12 cellular contexts compared by ENCODE assay signal in the genomic region with DNA sequence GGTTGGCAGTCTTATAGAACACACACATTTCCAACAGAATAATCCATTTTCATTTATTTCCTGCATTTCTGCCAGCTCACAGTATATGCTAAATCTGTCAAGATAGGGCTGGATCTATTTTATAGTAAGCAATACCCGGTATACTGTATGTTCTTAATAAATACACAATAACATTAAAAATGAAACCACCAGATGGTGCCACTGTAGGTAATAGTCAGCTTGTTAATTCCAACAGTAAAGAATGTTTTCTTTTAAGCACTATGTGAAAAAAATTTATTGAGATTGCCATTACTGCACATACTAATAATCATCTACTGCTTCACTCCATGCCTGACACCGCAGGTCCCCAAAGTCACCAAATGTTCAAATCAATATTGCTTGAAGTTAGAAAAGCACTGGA.
"Had no signal": no experiment of that assay in that cellular context is flagged by ENCODE, and none has a peak within 500 bp of the region (broad histone marks: within the 10 kb centered on the region; RNA-seq: fewer than 3 reads in every experiment).

No MANE protein-coding gene starts in this region.

- DNase-seq: activated CD4-positive, alpha-beta T cell treated with anti-CD3 and anti-CD28 coated beads for 1 hour; activated CD4-positive, alpha-beta T cell treated with anti-CD3 and anti-CD28 coated beads, Interleukin-2, amount 50 U/mL, for 48 hours; activated naive CD4-positive, alpha-beta T cell treated with Interleukin-2 at 50 U/mL for 16 hours; left colon; lower lobe of right lung; ovary; sigmoid colon; stimulated activated CD4-positive, alpha-beta T cell treated with anti-CD3 and anti-CD28 coated beads, Interleukin-1b, Interleukin-23, amount 100 ng/mL, for 48 hours; stimulated activated naive CD8-positive, alpha-beta T cell treated with anti-CD3 and anti-CD28 coated beads, Interleukin-15, amount 100 ng/mL, for 72 hours; upper lobe of right lung had no signal

- ATAC-seq: activated T-helper 17 cell treated with anti-CD3 and anti-CD28 coated beads, Interleukin-2, amount 50 U/mL, for 72 hours; left colon; lower lobe of right lung; stimulated activated naive CD8-positive, alpha-beta T cell treated with anti-CD3 and anti-CD28 coated beads, Interleukin-15, amount 100 ng/mL, for 72 hours; upper lobe of right lung had no signal

- H3K27ac Mint-ChIP-seq: activated T-helper 17 cell treated with anti-CD3 and anti-CD28 coated beads, Interleukin-2, amount 50 U/mL, for 72 hours; mesothelial cell of epicardium; stimulated activated naive CD8-positive, alpha-beta T cell treated with anti-CD3 and anti-CD28 coated beads, Interleukin-15, amount 100 ng/mL, for 72 hours had no signal

- H3K27me3 Mint-ChIP-seq: activated T-helper 17 cell treated with anti-CD3 and anti-CD28 coated beads, Interleukin-2, amount 50 U/mL, for 72 hours; stimulated activated naive CD8-positive, alpha-beta T cell treated with anti-CD3 and anti-CD28 coated beads, Interleukin-15, amount 100 ng/mL, for 72 hours had no signal

- H3K4me3 Mint-ChIP-seq: activated T-helper 17 cell treated with anti-CD3 and anti-CD28 coated beads, Interleukin-2, amount 50 U/mL, for 72 hours; mesothelial cell of epicardium; stimulated activated naive CD8-positive, alpha-beta T cell treated with anti-CD3 and anti-CD28 coated beads, Interleukin-15, amount 100 ng/mL, for 72 hours had no signal
